29 cellular contexts compared by ENCODE assay signal in genomic region chr2:151661625-151662024, GRCh38.
A peak's percentile ranks its signal among the peaks of the same experiment; 100 is the strongest.
DNase-seq lines count a peak whose midpoint lies in the region; ATAC-seq, FAIRE-seq and TF ChIP-seq lines count a peak whose summit lies in the region.
"Had no signal": no experiment of that assay in that cellular context is flagged by ENCODE, and none has a peak within 500 bp of the region (broad histone marks: within the 10 kb centered on the region; RNA-seq: fewer than 3 reads in every experiment).

No MANE protein-coding gene starts in this region.

- peaks cover 0 to 12% of the 10 kb centered on the region in 2 experiments; a peak in 3 of 5 replicates for H3K4me1 ChIP-seq in K562 (replicated peaks in 1 of 2; ENCODE audit: control insufficient read depth in 2 of 2, insufficient read depth in 2 of 2, low read length in 2 of 2)
- H3K4me1 ChIP-seq: A549; BE2C; BLaER1 treated with 17β-estradiol and CSF1 and Interleukin-3, amounts not matched to agents 10 nM and 100 nM; Caco-2 had no signal

- 12% methylated on average over 2 of the region's 2 CpGs for WGBS in K562 (ENCODE audit: insufficient coverage, low coverage, missing lambda C conversion rate)

- TF ChIP-seq RAD21 in K562 (CRISPR knock-in tag; conservative IDR thresholded peaks at IDR 0.05 in 1 of 2, IDR thresholded peaks at IDR 0.05 in 1 of 2) = no peak

- no peaks in the 10 kb centered on the region for H3K9me3 ChIP-seq in K562 (replicated peaks; ENCODE audit: control insufficient read depth, insufficient read depth, low read depth, low read length)
- H3K9me3 ChIP-seq: A549; BE2C; BLaER1; BLaER1 treated with 17β-estradiol and CSF1 and Interleukin-3, amounts not matched to agents 10 nM and 100 nM; Caco-2 had no signal

- intact Hi-C loops in K562 (cut with micrococcal nuclease) = no loop called here

- ATAC-seq in K562 (no peak), HG03432 (IDR thresholded peaks at IDR 0.05; ENCODE audit: unreplicated experiment) (no peak)
- ATAC-seq: A549; CD8-positive, alpha-beta T cell had no signal

- FAIRE-seq in K562 (lab: Jason Lieb, UNC) = no peak
- FAIRE-seq: A204.1, A549, D721Med had no signal

- H3K9me1 ChIP-seq in K562 (ENCODE audit: control insufficient read depth, insufficient read depth, low read length) = no peaks in the 10 kb centered on the region

- H3K79me2 ChIP-seq in K562 (ENCODE audit: control insufficient read depth, insufficient read depth, low read length) = no peaks in the 10 kb centered on the region

- BruUV-seq in K562 (replicated peaks; lab: Mats Ljungman, UMichigan) = no TSS peak

- CTCF ChIA-PET in K562 (lab: Yijun Ruan, JAX; ENCODE audit: low intra/inter-chr PET ratio) = no interaction called here

- H3K4me3 ChIP-seq in K562 = no peak overlapping the region
- H3K4me3 ChIP-seq: A549; BLaER1; BLaER1 treated with 17β-estradiol and CSF1 and Interleukin-3, amounts not matched to agents 10 nM and 100 nM had no signal

- H3K9ac ChIP-seq in K562 (ENCODE audit: insufficient read depth in 1 of 2, low read depth in 2 of 2, low read length in 2 of 2) = no peak overlapping the region
- H3K9ac ChIP-seq: BLaER1; BLaER1 treated with 17β-estradiol and CSF1 and Interleukin-3, amounts not matched to agents 10 nM and 100 nM had no signal

- H3K36me3 ChIP-seq in K562 (ENCODE audit: control insufficient read depth, insufficient read depth, low read length) = no peaks in the 10 kb centered on the region
- H3K36me3 ChIP-seq: BE2C; BLaER1; BLaER1 treated with 17β-estradiol and CSF1 and Interleukin-3, amounts not matched to agents 10 nM and 100 nM had no signal

- H3K27ac ChIP-seq in K562 (ENCODE audit: extremely low read depth, low read depth, low read length) = no peak overlapping the region
- H3K27ac ChIP-seq: 22Rv1; A549; BLaER1; BLaER1 treated with 17β-estradiol and CSF1 and Interleukin-3, amounts not matched to agents 10 nM and 100 nM; C4-2B had no signal

- no peak for TF ChIP-seq POLR2A in K562 (conservative IDR thresholded peaks at IDR 0.05)

- no peaks in the 10 kb centered on the region for H3K27me3 ChIP-seq in K562 (ENCODE audit: control insufficient read depth in 2 of 2, insufficient read depth in 2 of 2, low read length in 2 of 2)
- H3K27me3 ChIP-seq: BE2C; BLaER1; BLaER1 treated with 17β-estradiol and CSF1 and Interleukin-3, amounts not matched to agents 10 nM and 100 nM had no signal

- no peak for TF ChIP-seq CTCF in K562 (IDR thresholded peaks at IDR 0.05 in 2 of 3, conservative IDR thresholded peaks at IDR 0.05 in 1 of 3; ENCODE audit: insufficient read depth in 2 of 3, low read depth in 1 of 3, low read length in 3 of 3)

- H2AFZ ChIP-seq in K562 (ENCODE audit: low read depth, low read length) = no peak overlapping the region

- POLR2A ChIA-PET in K562 (lab: Yijun Ruan, JAX) = interaction anchor here (0.6 kb wide), 1 partner anchor 10 kb away, joined by 3 read pairs; no protein-coding TSS in a partner anchor

- in situ Hi-C loops in K562 (cut with MboI) = no loop called here

- H4K20me1 ChIP-seq in K562 (replicated peaks; ENCODE audit: control insufficient read depth, insufficient read depth, low read length) = no peaks in the 10 kb centered on the region
- H4K20me1 ChIP-seq: BLaER1; BLaER1 treated with 17β-estradiol and CSF1 and Interleukin-3, amounts not matched to agents 10 nM and 100 nM had no signal

- no peak for TF ChIP-seq EP300 in K562 (IDR thresholded peaks at IDR 0.05; ENCODE audit: low read length)

- H3K4me2 ChIP-seq in K562 (ENCODE audit: insufficient read depth, low read length) = no peak overlapping the region
- H3K4me2 ChIP-seq: A549; BLaER1; BLaER1 treated with 17β-estradiol and CSF1 and Interleukin-3, amounts not matched to agents 10 nM and 100 nM had no signal

- DNase-seq in K562 (ENCODE audit: extremely low read depth in 1 of 4, low spot score in 3 of 4) = no peak
- DNase-seq: 8988T; ACHN; AML-193; BE2C; C1 segment of cervical spinal cord; Caco-2; Calu3; CD4-positive, alpha-beta memory T cell; CD4-positive, alpha-beta T cell; CD4-positive, CD25-positive, alpha-beta regulatory T cell; CD8-positive, alpha-beta memory T cell; CD8-positive, alpha-beta T cell; COR-L47; DMS 273 treated with DMSO at 0.1 percent for 48 hours; DMS153; DMS53; DMS79; DMS79 treated with DMSO at 0.1 percent for 48 hours; DND-41; EL had no signal

TF ChIP-seq in K562, 482 proteins besides CTCF, POLR2A, EP300 and RAD21:
- peak; percentile 65 for TF ChIP-seq ZNF316 (IDR thresholded peaks at IDR 0.05)
- peak; percentile 51 for TF ChIP-seq NFE2 (IDR thresholded peaks at IDR 0.05; ENCODE audit: low read depth)
- peak; percentile 71 for TF ChIP-seq C11orf30 (IDR thresholded peaks at IDR 0.05; ENCODE audit: low read depth)
- TF ChIP-seq ZNF354B (CRISPR knock-in tag; IDR thresholded peaks at IDR 0.05) = no peak
- peak; percentile 67 for TF ChIP-seq MAFG (tag; conservative IDR thresholded peaks at IDR 0.05)
